In the genomic region with DNA sequence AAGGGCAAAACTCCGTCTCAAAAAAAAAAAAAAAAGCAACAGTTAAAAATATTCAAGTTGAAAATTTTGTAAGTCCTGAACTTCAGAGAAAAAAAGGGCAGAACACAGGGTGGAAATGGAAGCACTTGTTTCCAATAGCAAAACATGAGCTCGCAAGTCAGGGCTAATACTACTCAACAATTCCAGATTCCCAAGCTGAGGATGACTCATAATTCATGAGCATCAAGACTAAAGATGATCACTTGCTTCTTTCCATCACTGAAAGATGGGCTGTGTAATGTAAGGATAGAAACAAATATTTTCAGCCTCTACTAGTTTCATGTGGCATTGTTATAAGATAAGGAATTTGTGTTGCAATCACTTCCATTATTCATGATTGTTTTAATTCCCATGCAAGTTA, we compare ENCODE assay signal across 1 cellular context.
TF ChIP-seq lines count a peak whose summit lies in the region.

No MANE protein-coding gene starts in this region.

TF ChIP-seq in SK-N-SH treated with all-trans-retinoic acid at 6 μM for 48 hours, 23 proteins besides CTCF, POLR2A, EP300 and RAD21 (continued from another document):
- TF ChIP-seq PPARA (CRISPR knock-in tag; IDR thresholded peaks at IDR 0.05; ENCODE audit: borderline replicate concordance): no peak
- no peak for TF ChIP-seq ZC3H10 (CRISPR knock-in tag; IDR thresholded peaks at IDR 0.05)
- TF ChIP-seq, protein P1, sequence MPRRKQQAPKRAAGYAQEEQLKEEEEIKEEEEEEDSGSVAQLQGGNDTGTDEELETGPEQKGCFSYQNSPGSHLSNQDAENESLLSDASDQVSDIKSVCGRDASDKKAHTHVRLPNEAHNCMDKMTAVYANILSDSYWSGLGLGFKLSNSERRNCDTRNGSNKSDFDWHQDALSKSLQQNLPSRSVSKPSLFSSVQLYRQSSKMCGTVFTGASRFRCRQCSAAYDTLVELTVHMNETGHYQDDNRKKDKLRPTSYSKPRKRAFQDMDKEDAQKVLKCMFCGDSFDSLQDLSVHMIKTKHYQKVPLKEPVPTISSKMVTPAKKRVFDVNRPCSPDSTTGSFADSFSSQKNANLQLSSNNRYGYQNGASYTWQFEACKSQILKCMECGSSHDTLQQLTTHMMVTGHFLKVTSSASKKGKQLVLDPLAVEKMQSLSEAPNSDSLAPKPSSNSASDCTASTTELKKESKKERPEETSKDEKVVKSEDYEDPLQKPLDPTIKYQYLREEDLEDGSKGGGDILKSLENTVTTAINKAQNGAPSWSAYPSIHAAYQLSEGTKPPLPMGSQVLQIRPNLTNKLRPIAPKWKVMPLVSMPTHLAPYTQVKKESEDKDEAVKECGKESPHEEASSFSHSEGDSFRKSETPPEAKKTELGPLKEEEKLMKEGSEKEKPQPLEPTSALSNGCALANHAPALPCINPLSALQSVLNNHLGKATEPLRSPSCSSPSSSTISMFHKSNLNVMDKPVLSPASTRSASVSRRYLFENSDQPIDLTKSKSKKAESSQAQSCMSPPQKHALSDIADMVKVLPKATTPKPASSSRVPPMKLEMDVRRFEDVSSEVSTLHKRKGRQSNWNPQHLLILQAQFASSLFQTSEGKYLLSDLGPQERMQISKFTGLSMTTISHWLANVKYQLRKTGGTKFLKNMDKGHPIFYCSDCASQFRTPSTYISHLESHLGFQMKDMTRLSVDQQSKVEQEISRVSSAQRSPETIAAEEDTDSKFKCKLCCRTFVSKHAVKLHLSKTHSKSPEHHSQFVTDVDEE (CRISPR knock-in tag; IDR thresholded peaks at IDR 0.05): no peak
- no peak for TF ChIP-seq ZNF565 (CRISPR knock-in tag; conservative IDR thresholded peaks at IDR 0.05; ENCODE audit: low read depth)
- TF ChIP-seq ZFP30 (CRISPR knock-in tag; IDR thresholded peaks at IDR 0.05): no peak
- no peak for TF ChIP-seq SNAI2 (CRISPR knock-in tag; IDR thresholded peaks at IDR 0.05)
- TF ChIP-seq ISL1 (CRISPR knock-in tag; IDR thresholded peaks at IDR 0.05): no peak
